Comparison of ENCODE assay signal across 11 cellular contexts in genomic region chr12:132154341-132154761, GRCh38. TPM values are rescaled to one million over a fixed set of nuclear protein-coding genes. Genes with fewer than 3 reads are reported as not detected.
DNase-seq lines count a peak whose midpoint lies in the region; ATAC-seq, FAIRE-seq and TF ChIP-seq lines count a peak whose summit lies in the region.
"Had no signal": no experiment of that assay in that cellular context is flagged by ENCODE, and none has a peak within 500 bp of the region (broad histone marks: within the 10 kb centered on the region; RNA-seq: fewer than 3 reads in every experiment).

No MANE protein-coding gene starts in this region.

- intact Hi-C loops in K562 (cut with micrococcal nuclease) = loop anchor here (10.0 kb wide), 2 partner anchors 60 to 260 kb away; no protein-coding TSS in a partner anchor
- intact Hi-C loops in pancreas (cut with DNase I) = loop anchor here in 2 of 3 donors (5.0 to 10.0 kb wide), 2 partner anchors 260 to 463 kb away; partner anchors contain the start of gene P2RX2 (in 1 of the 2)

- no peak for TF ChIP-seq CTCF in K562 (IDR thresholded peaks at IDR 0.05 in 2 of 3, conservative IDR thresholded peaks at IDR 0.05 in 1 of 3; ENCODE audit: insufficient read depth in 2 of 3, low read depth in 1 of 3, low read length in 3 of 3)
- TF ChIP-seq CTCF in pancreas (IDR thresholded peaks at IDR 0.05) = no peak

- no peaks in the 10 kb centered on the region for H3K79me2 ChIP-seq in K562 (ENCODE audit: control insufficient read depth, insufficient read depth, low read length)

- no peak for TF ChIP-seq RAD21 in K562 (CRISPR knock-in tag; conservative IDR thresholded peaks at IDR 0.05 in 1 of 2, IDR thresholded peaks at IDR 0.05 in 1 of 2)

- in situ Hi-C loops in K562 (cut with MboI) = no loop called here

- POLR2A ChIA-PET in K562 (lab: Yijun Ruan, JAX) = no interaction called here

- H3K27ac ChIP-seq in K562 (ENCODE audit: extremely low read depth, low read depth, low read length) = no peak overlapping the region
- H3K27ac ChIP-seq in pancreas = no peak overlapping the region
- H3K27ac ChIP-seq: HL-60, neutrophil had no signal

- FAIRE-seq in K562 (lab: Jason Lieb, UNC) (no peak), pancreas (lab: Jason Lieb, UNC) (no peak)

- H3K36me3 ChIP-seq in K562 (ENCODE audit: control insufficient read depth, insufficient read depth, low read length) (peaks cover 48% of the 10 kb centered on the region), pancreas (peaks cover 0 to 14% (median 0%) of the 10 kb centered on the region in 3 donors)

- WGBS in K562 (ENCODE audit: insufficient coverage, low coverage, missing lambda C conversion rate) = 79% methylated on average over 17 of the region's 21 CpGs
- WGBS in pancreas, 2 donors = 67 to 69% methylated on average over 21 of the region's 21 CpGs

- TF ChIP-seq EP300 in K562 (IDR thresholded peaks at IDR 0.05; ENCODE audit: low read length) = no peak

- H3K4me3 ChIP-seq in K562 = no peak overlapping the region
- H3K4me3 ChIP-seq in pancreas = no peak overlapping the region

- BruUV-seq in K562 (replicated peaks; lab: Mats Ljungman, UMichigan) = no TSS peak

- H3K36me3 Mint-ChIP-seq in immature natural killer cell = no peaks in the 10 kb centered on the region

- H3K4me1 ChIP-seq in K562 (replicated peaks in 1 of 2; ENCODE audit: control insufficient read depth in 2 of 2, insufficient read depth in 2 of 2, low read length in 2 of 2) = peaks cover 0 to 33% of the 10 kb centered on the region in 2 experiments; a peak in 2 of 5 replicates
- no peaks in the 10 kb centered on the region for H3K4me1 ChIP-seq in pancreas

- no peaks in the 10 kb centered on the region for H3K9me3 Mint-ChIP-seq in immature natural killer cell
- H3K9me3 Mint-ChIP-seq: activated T-cell treated with anti-CD3 and anti-CD28 coated beads, Interleukin-2, amount 50 U/mL, for 4 hours had no signal

- peak overlapping the region in 2 of 5 donors; percentile 4 to 51 for H3K4me3 Mint-ChIP-seq in immature natural killer cell
- H3K4me3 Mint-ChIP-seq: activated T-cell treated with anti-CD3 and anti-CD28 coated beads, Interleukin-2, amount 50 U/mL, for 4 hours had no signal

- no peaks in the 10 kb centered on the region for H3K9me1 ChIP-seq in K562 (ENCODE audit: control insufficient read depth, insufficient read depth, low read length)

- peak overlapping the region in 1 of 6 donors; percentile 7 for H3K27ac Mint-ChIP-seq in immature natural killer cell

- no peak overlapping the region for H3K4me2 ChIP-seq in K562 (ENCODE audit: insufficient read depth, low read length)

- DNase-seq in K562 (ENCODE audit: extremely low read depth in 1 of 4, low spot score in 3 of 4) = no peak
- peak in 2 of 6 donors; percentile 20 to 66 for DNase-seq in pancreas
- no peak for DNase-seq in NCI-H1436 treated with DMSO at 0.1 percent for 48 hours (lab: John Stamatoyannopoulos, UW)
- no peak for DNase-seq in immature natural killer cell
- DNase-seq in midbrain (lab: John Stamatoyannopoulos, UW) = no peak
- DNase-seq: SIG-M5 had no signal

- no peak for TF ChIP-seq POLR2A in K562 (conservative IDR thresholded peaks at IDR 0.05)

- CTCF ChIA-PET in K562 (lab: Yijun Ruan, JAX; ENCODE audit: low intra/inter-chr PET ratio) = interaction anchor here (0.7 kb wide), 1 partner anchor 767 kb away, joined by 3 read pairs; no protein-coding TSS in a partner anchor

- no peaks in the 10 kb centered on the region; a peak in 1 of 5 replicates for H3K27me3 ChIP-seq in K562 (ENCODE audit: control insufficient read depth in 2 of 2, insufficient read depth in 2 of 2, low read length in 2 of 2)
- H3K27me3 ChIP-seq in pancreas = no peaks in the 10 kb centered on the region
- H3K27me3 ChIP-seq: neutrophil had no signal

- ATAC-seq in GM19324 (IDR thresholded peaks at IDR 0.05; ENCODE audit: low FRiP score, unreplicated experiment) (peak; percentile 19), HG02943 (IDR thresholded peaks at IDR 0.05; ENCODE audit: low read depth, unreplicated experiment) (peak; percentile 18), K562 (peak; percentile 7; the same call in 1 of the 3 replicates), pancreas (peak in 3 of 4 donors; percentile 5 to 17 (median 5))

- peak overlapping the region in 1 of 2 experiments; percentile 3; a peak in 1 of 4 replicates for H3K9ac ChIP-seq in K562 (ENCODE audit: insufficient read depth in 1 of 2, low read depth in 2 of 2, low read length in 2 of 2)

- H3K27me3 Mint-ChIP-seq in immature natural killer cell (ENCODE audit: low read depth in 3 of 3) = peaks cover 0 to 4% (median 0%) of the 10 kb centered on the region in 3 donors

- peaks cover 0 to 1% of the 10 kb centered on the region in 2 donors for H3K4me1 Mint-ChIP-seq in immature natural killer cell

- H2AFZ ChIP-seq in K562 (ENCODE audit: low read depth, low read length) = no peak overlapping the region

- H3K9me3 ChIP-seq in K562 (replicated peaks; ENCODE audit: control insufficient read depth, insufficient read depth, low read depth, low read length) (peaks cover 23% of the 10 kb centered on the region), pancreas (no peaks in the 10 kb centered on the region)
- H3K9me3 ChIP-seq: neutrophil had no signal

- H4K20me1 ChIP-seq in K562 (replicated peaks; ENCODE audit: control insufficient read depth, insufficient read depth, low read length) = no peaks in the 10 kb centered on the region; the same call in 1 of the 2 replicates

TF ChIP-seq in K562, 482 proteins besides CTCF, POLR2A, EP300 and RAD21:
- TF ChIP-seq ZSCAN32 (CRISPR knock-in tag; IDR thresholded peaks at IDR 0.05) (no peak), POLR2G (IDR thresholded peaks at IDR 0.05; ENCODE audit: low read depth, low read length) (peak; percentile 34; the same call in 1 of the 2 replicates)

RNA-seq across cellular contexts. Expression of gene NOC4L, which starts 10.1 kb away (rescaled TPM):
- total RNA-seq in K562 (2011; cell fraction: chromatin; rRNA removed; ENCODE audit: low replicate concordance) = 5.1 and 16.0 TPM in 2 replicates
- 19.2 and 20.4 TPM in 2 replicates for total RNA-seq in K562 (2011; cell fraction: nucleolus; rRNA removed)
- 6.3 and 8.9 TPM in 2 replicates for total RNA-seq in K562 (2011; cell fraction: nucleoplasm; rRNA removed)
- total RNA-seq in K562 (2014; rRNA removed) (40.4 and 57.2 TPM in 2 replicates), K562 (2014; rRNA removed; fragmentation: Illumina TruSeq; extraction: Trizol) (3.2 and 4.9 TPM in 2 replicates), K562 (2015; rRNA removed; fragmentation: Illumina TruSeq; extraction: Trizol) (20.1 and 24.6 TPM in 2 replicates), K562 (2021) (77.0 and 78.5 TPM in 2 replicates), pancreas (10 to 100 TPM in 1 of 6 donors, 1 to 10 TPM in 5; 6.8 to 10.9 (median 8.1) TPM)
- polyA plus RNA-seq in K562 (2011; rRNA removed) (4.4 and 8.8 TPM in 2 replicates), K562 (2014; fragmentation: Illumina TruSeq; extraction: Trizol) (20.0 and 44.9 TPM in 2 replicates), K562 (2014; fragmentation: Nextera tagmentation; extraction: Ambion mirVana) (1 to 10 TPM; 1.3 to 2.9 TPM), K562 (2014; rRNA removed) (33.7 and 35.5 TPM in 2 replicates), pancreas (10 to 100 TPM; 32.8 to 45.8 TPM), immature natural killer cell (10 to 100 TPM; 16.4 to 28.5 (median 17.2) TPM)
- polyA plus RNA-seq in K562 (2011; cell fraction: cytosol; rRNA removed) = 7.3 and 22.0 TPM in 2 replicates
- 16.8 and 33.7 TPM in 2 replicates for polyA plus RNA-seq in K562 (2011; cell fraction: nucleus; rRNA removed)
- 38.5 and 46.2 TPM in 2 replicates for polyA plus RNA-seq in K562 (2012)
- polyA minus RNA-seq in K562 (2011; rRNA and poly(A)+ RNA removed) = 1.5 and 3.8 TPM in 2 replicates
- 21.0 and 22.6 TPM in 2 replicates for polyA minus RNA-seq in K562 (2011; cell fraction: cytosol; rRNA and poly(A)+ RNA removed)
- polyA minus RNA-seq in K562 (2011; cell fraction: nucleus; rRNA and poly(A)+ RNA removed) = 7.9 and 9.6 TPM in 2 replicates

RNA-seq across cellular contexts. Expression of gene DDX51, which starts 10.2 kb away (rescaled TPM):
- total RNA-seq in K562 (2011; cell fraction: chromatin; rRNA removed; ENCODE audit: low replicate concordance) = 67.8 and 193 TPM in 2 replicates
- 119 and 131 TPM in 2 replicates for total RNA-seq in K562 (2011; cell fraction: nucleolus; rRNA removed)
- 73.8 and 80.7 TPM in 2 replicates for total RNA-seq in K562 (2011; cell fraction: nucleoplasm; rRNA removed)
- 13.1 and 17.3 TPM in 2 replicates for total RNA-seq in K562 (2014; rRNA removed)
- total RNA-seq in K562 (2014; rRNA removed; fragmentation: Illumina TruSeq; extraction: Trizol) = 6.3 and 8.0 TPM in 2 replicates
- total RNA-seq in K562 (2015; rRNA removed; fragmentation: Illumina TruSeq; extraction: Trizol) = 12.4 TPM in 2 replicates
- total RNA-seq in K562 (2021) = 28.9 and 35.9 TPM in 2 replicates
- 11.5 and 16.8 TPM in 2 replicates for polyA plus RNA-seq in K562 (2011; rRNA removed)
- polyA plus RNA-seq in K562 (2011; cell fraction: cytosol; rRNA removed) = 11.0 and 11.3 TPM in 2 replicates
- 90.6 and 110 TPM in 2 replicates for polyA plus RNA-seq in K562 (2011; cell fraction: nucleus; rRNA removed)
- 17.8 and 19.0 TPM in 2 replicates for polyA plus RNA-seq in K562 (2012)
- 15.2 and 18.7 TPM in 2 replicates for polyA plus RNA-seq in K562 (2014; fragmentation: Illumina TruSeq; extraction: Trizol)
- 1 to 10 TPM; 1.1 TPM for polyA plus RNA-seq in K562 (2014; fragmentation: Nextera tagmentation; extraction: Ambion mirVana)
- polyA plus RNA-seq in K562 (2014; rRNA removed) = 30.2 and 30.4 TPM in 2 replicates
- polyA minus RNA-seq in K562 (2011; rRNA and poly(A)+ RNA removed) = 3.7 and 6.8 TPM in 2 replicates
- polyA minus RNA-seq in K562 (2011; cell fraction: cytosol; rRNA and poly(A)+ RNA removed) = 5.7 and 7.7 TPM in 2 replicates
- 27.7 and 30.6 TPM in 2 replicates for polyA minus RNA-seq in K562 (2011; cell fraction: nucleus; rRNA and poly(A)+ RNA removed)
- 10 to 100 TPM in 4 of 6 donors, 1 to 10 TPM in 2; 7.8 to 15.6 (median 12.4) TPM for total RNA-seq in pancreas
- 10 to 100 TPM; 32.9 to 46.7 TPM for polyA plus RNA-seq in pancreas
- 1 to 10 TPM; 2.9 to 6.3 (median 5.0) TPM for polyA plus RNA-seq in immature natural killer cell
